Comparison of ENCODE assay signal across 8 cellular contexts in the genomic region with DNA sequence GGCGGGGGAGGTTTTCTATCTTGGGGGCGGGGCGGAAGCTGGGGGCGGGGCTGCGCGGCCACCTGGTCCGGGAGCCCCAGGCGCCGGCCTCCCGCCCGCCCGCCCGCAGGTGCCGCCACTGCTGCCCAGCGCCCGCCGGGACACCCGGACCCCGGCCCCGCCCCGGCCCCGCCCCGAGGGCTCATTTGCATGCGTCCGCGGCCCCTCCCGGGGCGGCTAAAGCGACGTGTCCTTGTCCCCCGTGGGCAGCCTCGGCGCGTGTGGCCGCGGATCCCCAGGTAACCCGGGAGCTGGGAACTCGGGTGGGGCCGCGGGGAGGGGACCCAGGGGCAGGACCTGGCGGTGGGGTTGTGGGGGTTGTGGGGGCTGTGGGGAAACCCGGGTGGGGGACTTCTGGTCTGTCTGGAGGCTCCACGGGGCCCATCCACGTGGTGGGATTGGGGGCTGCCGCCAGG.
DNase-seq lines count a peak whose midpoint lies in the region; ATAC-seq lines count a peak whose summit lies in the region.

A gene (plus strand): TSS at position 219 of the 455 bp plus-strand sequence. CDS start 871 bp downstream, outside the sequence.

- peak; percentile 10 for DNase-seq in DMS79 treated with DMSO at 0.1 percent for 48 hours (lab: John Stamatoyannopoulos, UW)
- DNase-seq in DMS79 (lab: John Stamatoyannopoulos, UW): no peak
- DNase-seq in NCI-H1930 (lab: John Stamatoyannopoulos, UW): peak; percentile 62 to 63
- DNase-seq in stimulated activated CD8-positive, alpha-beta memory T cell treated with anti-CD3 and anti-CD28 coated beads, Interleukin-4, amount 100 ng/mL, for 48 hours: peak; percentile 54

- H3K4me3 ChIP-seq in iPS-15b (ENCODE audit: low read depth, low read length): peak within 1 kb of the TSS; percentile 26

- peak within 1 kb of the TSS; percentile 69 for H3K4me3 Mint-ChIP-seq in activated naive CD8-positive, alpha-beta T cell

- peaks cover 2% of the 10 kb centered on the region for H3K4me1 ChIP-seq in iPS-15b (ENCODE audit: control insufficient read depth, insufficient read depth, low read length)

- H3K9me3 ChIP-seq in iPS-15b (ENCODE audit: control insufficient read depth, insufficient read depth, low read length): no peaks in the 10 kb centered on the region

- H3K27ac Mint-ChIP-seq in activated naive CD8-positive, alpha-beta T cell: no peak within 1 kb of the TSS

- no peak for ATAC-seq in HG03095 (IDR thresholded peaks at IDR 0.05; ENCODE audit: unreplicated experiment)
- ATAC-seq in GM21515 (IDR thresholded peaks at IDR 0.05; ENCODE audit: unreplicated experiment): no peak

- no peaks in the 10 kb centered on the region for H3K27me3 ChIP-seq in iPS-15b (ENCODE audit: control insufficient read depth, insufficient read depth, low read length)

- peaks cover 6% of the 10 kb centered on the region for H3K36me3 ChIP-seq in iPS-15b (ENCODE audit: control insufficient read depth, insufficient read depth, low read length)

- no peaks in the 10 kb centered on the region for H3K27me3 Mint-ChIP-seq in activated naive CD8-positive, alpha-beta T cell

- no peaks in the 10 kb centered on the region for H3K9me3 Mint-ChIP-seq in activated naive CD8-positive, alpha-beta T cell (ENCODE audit: low read depth)

- H3K9ac ChIP-seq in iPS-15b (ENCODE audit: low read depth, low read length): no peak within 1 kb of the TSS

- H3K4me1 Mint-ChIP-seq in activated naive CD8-positive, alpha-beta T cell (ENCODE audit: low read depth): peaks cover 6% of the 10 kb centered on the region

- peaks cover 2% of the 10 kb centered on the region for H3K36me3 Mint-ChIP-seq in activated naive CD8-positive, alpha-beta T cell
